ENCODE assay signal across 34 cellular contexts in genomic region chr2:205070889-205071288, GRCh38.
"Had no signal": no experiment of that assay in that cellular context is flagged by ENCODE, and none has a peak within 500 bp of the region (broad histone marks: within the 10 kb centered on the region; RNA-seq: fewer than 3 reads in every experiment).

No MANE protein-coding gene starts in this region.

- H3K9me3 ChIP-seq: MG63 had no signal

- H3K36me3 ChIP-seq: MG63 had no signal

- H3K27me3 ChIP-seq: MG63 had no signal

- H3K4me3 ChIP-seq: MG63 had no signal

- DNase-seq: Karpas-422, Kasumi-1, MG63, MM.1S, MV-4-11, NCI-H1048, NCI-H1092, NCI-H1092 treated with DMSO at 0.1 percent for 48 hours, NCI-H1105, NCI-H1105 treated with DMSO at 0.1 percent for 48 hours, NCI-H1417, NCI-H1417 treated with DMSO at 0.1 percent for 48 hours, NCI-H1436, NCI-H1436 treated with DMSO at 0.1 percent for 48 hours, NCI-H146, NCI-H1694, NCI-H1694 treated with DMSO at 0.1 percent for 48 hours, NCI-H187, NCI-H187 treated with DMSO at 0.1 percent for 48 hours, NCI-H1930, NCI-H2029, NCI-H2029 treated with DMSO at 0.1 percent for 48 hours, NCI-H2081, NCI-H2081 treated with DMSO at 0.1 percent for 48 hours, NCI-H2107, NCI-H2171, NCI-H2171 treated with DMSO at 0.1 percent for 48 hours, NCI-H2227 treated with DMSO at 0.1 percent for 48 hours, NCI-H226, NCI-H345, NCI-H446, NCI-H446 treated with DMSO at 0.1 percent for 48 hours, NCI-H510A, NCI-H510A treated with DMSO at 0.1 percent for 48 hours had no signal
